Comparison of ENCODE assay signal across 17 cellular contexts in the genomic region with DNA sequence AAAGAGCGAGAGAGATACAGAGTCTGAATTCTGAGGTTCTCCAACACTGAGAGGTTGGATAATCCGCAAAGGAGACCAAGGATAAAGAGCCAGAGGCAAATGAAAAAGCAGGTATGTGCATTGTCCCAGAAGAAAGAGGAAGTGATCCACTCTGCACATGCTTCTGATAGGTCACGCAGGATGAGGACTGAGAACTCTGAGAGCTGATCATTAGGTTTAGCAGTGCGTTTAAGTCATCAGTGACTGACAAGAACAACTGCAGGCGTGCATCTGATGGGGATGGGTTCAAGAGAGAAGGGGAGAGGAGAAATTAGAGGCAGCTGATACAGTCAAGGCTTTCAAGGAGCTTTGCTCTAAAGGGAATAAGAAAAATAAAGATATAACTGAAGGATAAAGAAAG.
DNase-seq lines count a peak whose midpoint lies in the region; ATAC-seq, FAIRE-seq and TF ChIP-seq lines count a peak whose summit lies in the region.
"Had no signal": no experiment of that assay in that cellular context is flagged by ENCODE, and none has a peak within 500 bp of the region (broad histone marks: within the 10 kb centered on the region; RNA-seq: fewer than 3 reads in every experiment).

No MANE protein-coding gene starts in this region.

- ATAC-seq in GM18519 (IDR thresholded peaks at IDR 0.05; ENCODE audit: low FRiP score, unreplicated experiment), result peak; percentile 65
- peak; percentile 76 for ATAC-seq in GM21576 (IDR thresholded peaks at IDR 0.05; ENCODE audit: unreplicated experiment)
- peak; percentile 79 for ATAC-seq in HG03565 (IDR thresholded peaks at IDR 0.05; ENCODE audit: unreplicated experiment)
- peak; percentile 79 for ATAC-seq in GM12878
- no peak for ATAC-seq in left colon
- ATAC-seq: HCT116 had no signal

- no TSS peak for BruUV-seq in GM12878 (replicated peaks; lab: Mats Ljungman, UMichigan)

- POLR2A ChIA-PET in GM12878 (lab: Charles Lee), result no interaction called here

- CTCF ChIA-PET in GM12878 (lab: Yijun Ruan, JAX), result interaction anchor here (1.2 kb wide), 1 partner anchor 21 kb away, joined by 5 read pairs; no protein-coding TSS in a partner anchor

- no peaks in the 10 kb centered on the region for H3K4me1 ChIP-seq in GM12878 (ENCODE audit: control insufficient read depth, insufficient read depth, low read length)
- H3K4me1 ChIP-seq: parathyroid adenoma had no signal

- no peak overlapping the region for H3K27ac ChIP-seq in GM12878 (ENCODE audit: control insufficient read depth, insufficient read depth)
- H3K27ac ChIP-seq in coronary artery, result no peak overlapping the region
- H3K27ac ChIP-seq: parathyroid adenoma, SK-N-MC had no signal

- TF ChIP-seq CTCF in GM12878 (IDR thresholded peaks at IDR 0.05 in 2 of 3, conservative IDR thresholded peaks at IDR 0.05 in 1 of 3; ENCODE audit: control insufficient read depth in 2 of 3, extremely low read depth in 1 of 3, insufficient read depth in 1 of 3, low read depth in 3 of 3, low read length in 3 of 3) (no peak), coronary artery (IDR thresholded peaks at IDR 0.05) (no peak)

- 36% methylated on average over 5 of the region's 5 CpGs for WGBS in GM12878 (ENCODE audit: insufficient coverage, insufficient replicate concordance, low lambda C conversion rate, missing lambda C conversion rate)

- H3K27me3 ChIP-seq in GM12878 (replicated peaks in 1 of 2; ENCODE audit: control insufficient read depth in 2 of 2, insufficient read depth in 2 of 2, low read length in 1 of 2), result 0 out of 4 replicates have a peak, but pooled peaks cover 0 to 2% of the 10 kb centered on the region in 2 experiments

- DNase-seq in GM12878 (ENCODE audit: low read depth, low spot score) (no peak), NCI-H774 (lab: John Stamatoyannopoulos, UW) (no peak), coronary artery (ENCODE audit: low spot score) (no peak), left colon (no peak)
- no peak for DNase-seq in activated CD8-positive, alpha-beta memory T cell treated with anti-CD3 and anti-CD28 coated beads, Interleukin-2, amount 50 U/mL, for 4 hours
- DNase-seq: activated naive CD4-positive, alpha-beta T cell treated with anti-CD3 and anti-CD28 coated beads, Interleukin-2, amount 10 ng/mL, durations not matched to agents 7 days and 5 days; glutamatergic neuron; kidney; NCI-H187; NCI-H748 treated with DMSO at 0.1 percent for 48 hours; trophoblast cell had no signal

- TF ChIP-seq RAD21 in GM12878 (IDR thresholded peaks at IDR 0.05; ENCODE audit: insufficient read depth, low read depth, low read length), result no peak

- TF ChIP-seq POLR2A in GM12878 (IDR thresholded peaks at IDR 0.05; ENCODE audit: low read depth, low read length), result no peak

- no peaks in the 10 kb centered on the region for H3K9me3 ChIP-seq in GM12878 (replicated peaks; ENCODE audit: control insufficient read depth, insufficient read depth, low read length)

- RAD21 ChIA-PET in GM12878 (lab: Charles Lee; ENCODE audit: unreplicated experiment), result interaction anchor here (1.3 kb wide), 1 partner anchor 246 kb away, joined by 3 read pairs; no protein-coding TSS in a partner anchor

- no peaks in the 10 kb centered on the region for H3K79me2 ChIP-seq in GM12878 (ENCODE audit: control insufficient read depth, insufficient read depth, low read length)
- H3K79me2 ChIP-seq: parathyroid adenoma had no signal

- no peak for TF ChIP-seq EP300 in GM12878 (IDR thresholded peaks at IDR 0.05; ENCODE audit: borderline replicate concordance in 1 of 2, control insufficient read depth in 1 of 2, low read depth in 2 of 2, low read length in 2 of 2)

- intact Hi-C loops in GM12878 (cut with micrococcal nuclease; ENCODE audit: unreplicated experiment), result no loop called here
- intact Hi-C loops in left colon (cut with DNase I, micrococcal nuclease), result no loop called here

- H3K36me3 ChIP-seq in GM12878 (ENCODE audit: control insufficient read depth in 2 of 2, insufficient read depth in 2 of 2, low read length in 1 of 2), result no peaks in the 10 kb centered on the region

- no peak overlapping the region for H3K9ac ChIP-seq in GM12878 (ENCODE audit: control insufficient read depth, insufficient read depth, low read length)
- H3K9ac ChIP-seq: parathyroid adenoma had no signal

- H4K20me1 ChIP-seq in GM12878 (ENCODE audit: control insufficient read depth, insufficient read depth), result no peaks in the 10 kb centered on the region

- in situ Hi-C loops in GM12878 (cut with MboI), result no loop called here

- no peak overlapping the region for H3K4me2 ChIP-seq in GM12878 (ENCODE audit: control insufficient read depth, insufficient read depth)

- SMC1A ChIA-PET in GM12878 (lab: Charles Lee; ENCODE audit: uncharacterized antibody, unreplicated experiment), result no interaction called here

- no peak overlapping the region for H2AFZ ChIP-seq in GM12878 (ENCODE audit: control insufficient read depth, low read depth, low read length)
- H2AFZ ChIP-seq: parathyroid adenoma had no signal

- H3K4me3 ChIP-seq in GM12878 (no peak overlapping the region), coronary artery (no peak overlapping the region)
- H3K4me3 ChIP-seq: SK-N-MC had no signal

- no peak for FAIRE-seq in GM12878 (lab: Jason Lieb, UNC)
- FAIRE-seq: kidney had no signal

TF ChIP-seq in GM12878, 131 proteins besides CTCF, POLR2A, EP300 and RAD21:
- TF ChIP-seq SPI1 (IDR thresholded peaks at IDR 0.05; ENCODE audit: borderline replicate concordance, insufficient read depth, low read depth, low read length) (peak; percentile 92), IRF4 (IDR thresholded peaks at IDR 0.05; ENCODE audit: low read depth, low read length) (peak; percentile 64; the same call in 1 of the 2 replicates), NFIC (IDR thresholded peaks at IDR 0.05; ENCODE audit: low read depth, low read length) (no peak)
